ENCODE assay signal across 21 cellular contexts in the genomic region with DNA sequence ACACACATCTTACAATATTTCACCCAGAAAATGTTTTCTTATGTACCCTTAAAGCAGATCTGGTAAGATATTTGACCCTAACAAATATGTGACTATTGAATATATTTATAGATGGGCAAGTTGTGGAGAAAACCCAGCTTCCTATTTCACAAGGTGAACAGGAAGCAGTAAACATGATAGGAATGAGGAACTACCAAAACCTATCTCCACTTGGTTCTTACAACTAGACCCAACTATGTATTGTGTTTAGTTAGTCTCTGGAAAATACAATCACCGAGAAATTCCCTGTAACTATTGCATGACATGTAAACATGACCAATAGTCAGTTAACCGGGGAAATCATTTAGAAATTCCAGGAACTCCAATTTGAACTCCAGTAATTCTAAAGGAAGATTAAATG. TPM values are rescaled to one million over a fixed set of nuclear protein-coding genes. Genes with fewer than 3 reads are reported as not detected.
"Had no signal": no experiment of that assay in that cellular context is flagged by ENCODE, and none has a peak within 500 bp of the region (broad histone marks: within the 10 kb centered on the region; RNA-seq: fewer than 3 reads in every experiment).

No MANE protein-coding gene starts in this region.

- H3K27ac ChIP-seq: testis, upper lobe of right lung had no signal

- DNase-seq: activated CD4-positive, alpha-beta T cell treated with anti-CD3 and anti-CD28 coated beads, Interleukin-2, amount 50 U/mL, for 4 hours; activated CD4-positive, CD25-positive, alpha-beta regulatory T cell treated with anti-CD3 and anti-CD28 coated beads, Interleukin-2, amount 50 U/mL, for 72 hours; activated effector memory CD4-positive, alpha-beta T cell treated with anti-CD3 and anti-CD28 coated beads, Interleukin-2, amount 50 U/mL, for 16 hours; activated T-cell treated with anti-CD3 and anti-CD28 coated beads, Interleukin-2, amount 50 U/mL, for 24 hours; amygdala; cerebellar nuclear complex; dermis blood vessel endothelial cell; immature natural killer cell; mucosa of descending colon; natural killer cell; occipital lobe; stimulated activated CD4-positive, alpha-beta T cell treated with anti-CD3 and anti-CD28 coated beads, Interleukin-2, amount 100 ng/mL, for 48 hours; stimulated activated CD8-positive, alpha-beta memory T cell treated with anti-CD3 and anti-CD28 coated beads, Interleukin-4, amount 100 ng/mL, for 48 hours; T-helper 17 cell; testis; upper lobe of right lung had no signal

- H3K9me3 ChIP-seq: mucosa of descending colon, testis, upper lobe of right lung had no signal

- H3K27ac Mint-ChIP-seq: activated naive CD4-positive, alpha-beta T cell treated with anti-CD3 and anti-CD28 coated beads, Interleukin-2, amount 50 U/mL, for 72 hours; activated T-cell treated with anti-CD3 and anti-CD28 coated beads, Interleukin-2, amount 50 U/mL, for 24 hours; immature natural killer cell; natural killer cell; stimulated activated naive CD8-positive, alpha-beta T cell treated with anti-CD3 and anti-CD28 coated beads, Interleukin-15, Interleukin-2, amounts not matched to agents 100 ng/mL and 50 ng/mL, for 24 hours; T-helper 17 cell had no signal

- H3K4me3 ChIP-seq: mucosa of descending colon, testis, upper lobe of right lung had no signal

- H3K4me3 Mint-ChIP-seq: activated T-cell treated with anti-CD3 and anti-CD28 coated beads, Interleukin-2, amount 50 U/mL, for 24 hours; brain; immature natural killer cell; natural killer cell; stimulated activated naive CD8-positive, alpha-beta T cell treated with anti-CD3 and anti-CD28 coated beads, Interleukin-15, Interleukin-2, amounts not matched to agents 100 ng/mL and 50 ng/mL, for 24 hours; T-helper 17 cell had no signal

- H3K36me3 ChIP-seq: upper lobe of right lung had no signal

- H3K27me3 Mint-ChIP-seq: activated T-cell treated with anti-CD3 and anti-CD28 coated beads, Interleukin-2, amount 50 U/mL, for 24 hours; brain; stimulated activated naive CD8-positive, alpha-beta T cell treated with anti-CD3 and anti-CD28 coated beads, Interleukin-15, Interleukin-2, amounts not matched to agents 100 ng/mL and 50 ng/mL, for 24 hours; T-helper 17 cell had no signal

- H3K4me1 Mint-ChIP-seq: brain, immature natural killer cell, natural killer cell, T-helper 17 cell had no signal

- H3K9me3 Mint-ChIP-seq: activated naive CD4-positive, alpha-beta T cell treated with anti-CD3 and anti-CD28 coated beads, Interleukin-2, amount 50 U/mL, for 72 hours; activated T-cell treated with anti-CD3 and anti-CD28 coated beads, Interleukin-2, amount 50 U/mL, for 24 hours; brain; natural killer cell; stimulated activated naive CD8-positive, alpha-beta T cell treated with anti-CD3 and anti-CD28 coated beads, Interleukin-15, Interleukin-2, amounts not matched to agents 100 ng/mL and 50 ng/mL, for 24 hours had no signal

- H3K36me3 Mint-ChIP-seq: activated naive CD4-positive, alpha-beta T cell treated with anti-CD3 and anti-CD28 coated beads, Interleukin-2, amount 50 U/mL, for 72 hours; brain; immature natural killer cell; natural killer cell had no signal

- H3K27me3 ChIP-seq: testis, upper lobe of right lung had no signal

- H3K4me1 ChIP-seq: testis, upper lobe of right lung had no signal

RNA-seq across cellular contexts. Expression of gene RXFP1, which starts 8.4 kb away (rescaled TPM):
- total RNA-seq: activated naive CD4-positive, alpha-beta T cell treated with anti-CD3 and anti-CD28 coated beads, Interleukin-2, amount 50 U/mL, for 72 hours; dermis blood vessel endothelial cell; glomerular endothelial cell; natural killer cell; pulmonary artery endothelial cell; T-helper 17 cell had no signal
- polyA plus RNA-seq: immature natural killer cell had no signal
